15 cellular contexts compared by ENCODE assay signal in the genomic region with DNA sequence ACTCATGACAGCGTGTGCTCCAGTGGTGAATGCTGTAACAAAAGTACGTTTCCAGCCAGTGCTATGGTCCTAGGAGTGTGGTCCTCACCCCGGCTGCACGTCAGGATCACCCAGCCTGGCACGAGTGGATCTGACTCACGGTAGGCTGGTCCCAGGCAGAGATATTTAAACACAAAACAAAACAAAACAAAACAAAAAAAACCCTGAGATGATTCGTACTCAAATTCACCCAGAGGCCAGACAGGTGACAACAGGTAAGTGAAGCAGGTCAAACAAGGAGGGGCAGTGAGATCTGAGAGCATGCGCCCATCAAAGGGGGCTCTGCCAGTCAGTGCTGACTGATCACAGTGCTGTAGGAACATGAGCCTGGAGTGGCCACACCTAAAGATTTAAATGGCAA.
"Had no signal": no experiment of that assay in that cellular context is flagged by ENCODE, and none has a peak within 500 bp of the region (broad histone marks: within the 10 kb centered on the region; RNA-seq: fewer than 3 reads in every experiment).

No MANE protein-coding gene starts in this region.

- DNase-seq: activated CD4-positive, alpha-beta T cell treated with anti-CD3 and anti-CD28 coated beads for 48 hours; activated CD8-positive, alpha-beta memory T cell treated with anti-CD3 and anti-CD28 coated beads for 24 hours; activated naive CD4-positive, alpha-beta T cell treated with anti-CD3 and anti-CD28 coated beads, Interleukin-2, amount 10 ng/mL, durations not matched to agents 7 days and 5 days; cerebellar nuclear complex; foreskin melanocyte; head of caudate nucleus; kidney; left ventricle myocardium superior; mesendoderm; occipital lobe; stimulated activated CD4-positive, alpha-beta T cell treated with anti-CD3 and anti-CD28 coated beads, Interleukin-2, amount 100 ng/mL, for 24 hours; stimulated activated CD8-positive, alpha-beta memory T cell treated with anti-CD3 and anti-CD28 coated beads, Interleukin-4, amount 100 ng/mL, for 48 hours; stimulated activated naive CD8-positive, alpha-beta T cell treated with anti-CD3 and anti-CD28 coated beads, Interleukin-15, Interleukin-2, amounts not matched to agents 100 U/mL and 50 U/mL, for 24 hours; T-cell had no signal

- ATAC-seq: left ventricle myocardium superior; sciatic nerve; stimulated activated naive CD8-positive, alpha-beta T cell treated with anti-CD3 and anti-CD28 coated beads, Interleukin-15, Interleukin-2, amounts not matched to agents 100 U/mL and 50 U/mL, for 24 hours; T-cell had no signal

- FAIRE-seq: kidney had no signal
